In genomic region chr7:42960762-42961161, GRCh38 we compare ENCODE assay signal across 29 cellular contexts. TPM values are rescaled to one million over a fixed set of nuclear protein-coding genes. Genes with fewer than 3 reads are reported as not detected.
DNase-seq lines count a peak whose midpoint lies in the region; ATAC-seq lines count a peak whose summit lies in the region.
"Had no signal": no experiment of that assay in that cellular context is flagged by ENCODE, and none has a peak within 500 bp of the region (broad histone marks: within the 10 kb centered on the region; RNA-seq: fewer than 3 reads in every experiment).

No MANE protein-coding gene starts in this region.

- no peak overlapping the region for H3K23ac ChIP-seq in mesenchymal stem cell (ENCODE audit: low read length in 2 of 2)

- no peak overlapping the region for H3K4me2 ChIP-seq in mesenchymal stem cell (ENCODE audit: low read length, poor library complexity, severe bottlenecking)
- H3K4me2 ChIP-seq: SK-N-SH had no signal

- ATAC-seq in GM19452 (IDR thresholded peaks at IDR 0.05; ENCODE audit: unreplicated experiment) (peak; percentile 63), HG03039 (IDR thresholded peaks at IDR 0.05; ENCODE audit: unreplicated experiment) (peak; percentile 56)
- ATAC-seq: effector memory CD8-positive, alpha-beta T cell; sciatic nerve; stimulated activated effector memory CD8-positive, alpha-beta T cell treated with anti-CD3 and anti-CD28 coated beads, Interleukin-12 subunit alpha, Interleukin-12 subunit beta, amount 100 ng/mL, for 72 hours; T-helper 17 cell had no signal

- H3K27ac ChIP-seq in mesenchymal stem cell (ENCODE audit: low read length, poor library complexity, severe bottlenecking), result no peak overlapping the region
- H3K27ac ChIP-seq: 22Rv1, coronary artery, esophagus muscularis mucosa had no signal

- DNase-seq in NCI-H82 (lab: John Stamatoyannopoulos, UW), result peak; percentile 23
- no peak for DNase-seq in NCI-H82 treated with DMSO at 0.1 percent for 48 hours (lab: John Stamatoyannopoulos, UW; ENCODE audit: unreplicated experiment)
- no peak for DNase-seq in mesenchymal stem cell
- no peak for DNase-seq in foreskin melanocyte
- no peak for DNase-seq in SKM-1 treated with dmso at 0.1 percent for 144 hours (lab: John Stamatoyannopoulos, UW; ENCODE audit: unreplicated experiment)
- no peak for DNase-seq in NCI-H524 treated with DMSO at 0.1 percent for 48 hours (lab: John Stamatoyannopoulos, UW)
- DNase-seq: activated CD4-positive, alpha-beta memory T cell treated with anti-CD3 and anti-CD28 coated beads, Interleukin-2, amount 10 ng/mL, durations not matched to agents 7 days and 5 days; activated CD4-positive, alpha-beta T cell treated with anti-CD3 and anti-CD28 coated beads for 1 hour; aorta; Calu3; DMS79 treated with DMSO at 0.1 percent for 48 hours; effector memory CD8-positive, alpha-beta T cell; MM.1S; NCI-H1417; NCI-H2081; NCI-H345; NCI-H774; OCI-M1; SK-N-SH; stimulated activated CD4-positive, alpha-beta T cell treated with anti-CD3 and anti-CD28 coated beads, Interleukin-12 subunit alpha, Interleukin-12 subunit beta, amount 100 ng/mL, for 4 hours; stimulated activated CD4-positive, alpha-beta T cell treated with anti-CD3 and anti-CD28 coated beads, Interleukin-4, amount 100 ng/mL, for 24 hours; T-helper 17 cell had no signal

- peak overlapping the region; percentile 40 for H2BK15ac ChIP-seq in mesenchymal stem cell (ENCODE audit: low read depth, poor library complexity, severe bottlenecking)

- H4K8ac ChIP-seq in mesenchymal stem cell (ENCODE audit: low read length), result no peak overlapping the region

- no peak overlapping the region for H3K9ac ChIP-seq in mesenchymal stem cell (ENCODE audit: low read length)
- H3K9ac ChIP-seq: SK-N-SH had no signal

- H3K36me3 ChIP-seq in mesenchymal stem cell (ENCODE audit: control insufficient read depth in 1 of 2, insufficient read depth in 2 of 2, low read depth in 1 of 2, low read length in 2 of 2), result no peaks in the 10 kb centered on the region
- H3K36me3 ChIP-seq: esophagus muscularis mucosa had no signal

- H2BK5ac ChIP-seq in mesenchymal stem cell (ENCODE audit: low read depth, low read length, poor library complexity, severe bottlenecking), result no peak overlapping the region

- no peak overlapping the region for H4K91ac ChIP-seq in mesenchymal stem cell (ENCODE audit: low read length)

- no peaks in the 10 kb centered on the region for H3K4me1 ChIP-seq in mesenchymal stem cell (ENCODE audit: control insufficient read depth, insufficient read depth, low read depth, low read length)

- no peak overlapping the region for H3K4ac ChIP-seq in mesenchymal stem cell (ENCODE audit: low read depth in 1 of 2, low read length in 2 of 2)

- peaks cover 10% of the 10 kb centered on the region for H3K9me3 ChIP-seq in mesenchymal stem cell (ENCODE audit: control insufficient read depth, low read length)
- H3K9me3 ChIP-seq: esophagus muscularis mucosa, SK-N-SH had no signal

- H2BK120ac ChIP-seq in mesenchymal stem cell (ENCODE audit: low read depth, low read length), result no peak overlapping the region

- 62% methylated on average over 2 of the region's 2 CpGs for WGBS in mesenchymal stem cell

- H3K79me1 ChIP-seq in mesenchymal stem cell (replicated peaks; ENCODE audit: low read length, poor library complexity, severe bottlenecking), result no peaks in the 10 kb centered on the region

- H3K14ac ChIP-seq in mesenchymal stem cell (ENCODE audit: low read length in 2 of 2), result no peak overlapping the region

- H2BK12ac ChIP-seq in mesenchymal stem cell (ENCODE audit: low read length in 2 of 2), result peak overlapping the region in 1 of 2 experiments; percentile 82

- H2AK5ac ChIP-seq in mesenchymal stem cell (ENCODE audit: low read length, severe bottlenecking), result no peak overlapping the region

- peak overlapping the region in 1 of 2 experiments; percentile 39 for H3K18ac ChIP-seq in mesenchymal stem cell (ENCODE audit: low read depth in 1 of 2, low read length in 2 of 2)

- no peaks in the 10 kb centered on the region for H3K27me3 ChIP-seq in mesenchymal stem cell (ENCODE audit: control insufficient read depth in 1 of 2, insufficient read depth in 1 of 2, low read length in 2 of 2)
- H3K27me3 ChIP-seq: esophagus muscularis mucosa had no signal

- H3K4me3 ChIP-seq in mesenchymal stem cell (ENCODE audit: insufficient read depth in 1 of 2, low read depth in 1 of 2, low read length in 2 of 2), result no peak overlapping the region
- H3K4me3 ChIP-seq: coronary artery, esophagus muscularis mucosa had no signal

- no peak overlapping the region for H2AFZ ChIP-seq in mesenchymal stem cell (ENCODE audit: low read depth, low read length)

RNA-seq across cellular contexts. Expression of gene MRPL32, which starts 28.6 kb away (rescaled TPM):
- polyA plus RNA-seq in mesenchymal stem cell (2013, experiment 1 of 2), result 65.8 TPM
- 82.5 TPM for polyA plus RNA-seq in mesenchymal stem cell (2013, experiment 2 of 2)

RNA-seq across cellular contexts. Expression of gene PSMA2, which starts 28.8 kb away (rescaled TPM):
- polyA plus RNA-seq in mesenchymal stem cell (2013, experiment 1 of 2), result 149 TPM
- polyA plus RNA-seq in mesenchymal stem cell (2013, experiment 2 of 2), result 165 TPM

RNA-seq across cellular contexts. Expression of gene C7orf25, which starts 48.9 kb away (rescaled TPM):
- polyA plus RNA-seq in mesenchymal stem cell (2013, experiment 1 of 2), result 6.4 TPM
- polyA plus RNA-seq in mesenchymal stem cell (2013, experiment 2 of 2), result 6.9 TPM
